13 cellular contexts compared by ENCODE assay signal in genomic region chr15:71596672-71597071, GRCh38.
DNase-seq lines count a peak whose midpoint lies in the region; ATAC-seq and TF ChIP-seq lines count a peak whose summit lies in the region.
"Had no signal": no experiment of that assay in that cellular context is flagged by ENCODE, and none has a peak within 500 bp of the region (broad histone marks: within the 10 kb centered on the region; RNA-seq: fewer than 3 reads in every experiment).

No MANE protein-coding gene starts in this region.

- H3K27ac ChIP-seq in heart right ventricle (peak overlapping the region; percentile 39 to 84 (median 68)), rectal smooth muscle tissue (ENCODE audit: low read depth, low read length) (peak overlapping the region; percentile 15)
- H3K27ac ChIP-seq: HL-60 had no signal

- H3K4me3 ChIP-seq in Caco-2 (ENCODE audit: low read depth, low read length) (no peak overlapping the region), astrocyte of the cerebellum (ENCODE audit: low read depth, low read length) (no peak overlapping the region), heart right ventricle (no peak overlapping the region), rectal smooth muscle tissue (ENCODE audit: low read length) (no peak overlapping the region)
- H3K4me3 ChIP-seq: mucosa of descending colon had no signal

- in situ Hi-C loops in astrocyte of the cerebellum (cut with HindIII; ENCODE audit: low sequenced_read_pairs): loop anchor here (5.0 kb wide), 1 partner anchor 56 kb away; no protein-coding TSS in a partner anchor

- H3K27me3 Mint-ChIP-seq in Caco-2 (ENCODE audit: insufficient read depth, unreplicated experiment): no peaks in the 10 kb centered on the region
- H3K27me3 Mint-ChIP-seq: brain had no signal

- H3K4me1 ChIP-seq in Caco-2 (peaks cover 31% of the 10 kb centered on the region), heart right ventricle (peaks cover 2 to 67% (median 43%) of the 10 kb centered on the region in 9 donors), rectal smooth muscle tissue (ENCODE audit: control insufficient read depth, insufficient read depth, low read length) (peaks cover 19% of the 10 kb centered on the region)

- peaks cover 18% of the 10 kb centered on the region for H3K4me1 Mint-ChIP-seq in Caco-2 (ENCODE audit: low read depth, unreplicated experiment)
- H3K4me1 Mint-ChIP-seq: B cell had no signal

- CTCF ChIA-PET in Caco-2 (lab: Charles Lee): interaction anchor here (0.7 kb wide), 1 partner anchor 686 kb away, joined by 3 read pairs; no protein-coding TSS in a partner anchor

- H3K9ac ChIP-seq in rectal smooth muscle tissue (ENCODE audit: low read length): no peak overlapping the region

- H3K27ac Mint-ChIP-seq in Caco-2 (ENCODE audit: unreplicated experiment): peak overlapping the region; percentile 26
- H3K27ac Mint-ChIP-seq: B cell had no signal

- H3K27me3 ChIP-seq in Caco-2 (replicated peaks; ENCODE audit: control insufficient read depth, insufficient read depth, low read length) (no peaks in the 10 kb centered on the region), heart right ventricle (no peaks in the 10 kb centered on the region), rectal smooth muscle tissue (ENCODE audit: control insufficient read depth, insufficient read depth, low read length) (no peaks in the 10 kb centered on the region)

- ATAC-seq in heart right ventricle: peak; percentile 75 to 92 (median 86)
- ATAC-seq: mucosa of descending colon had no signal

- no peaks in the 10 kb centered on the region for H3K9me3 Mint-ChIP-seq in Caco-2 (ENCODE audit: unreplicated experiment)

- no peaks in the 10 kb centered on the region for H3K36me3 Mint-ChIP-seq in Caco-2 (ENCODE audit: insufficient read depth, unreplicated experiment)
- H3K36me3 Mint-ChIP-seq: brain had no signal

- H3K36me3 ChIP-seq in Caco-2 (ENCODE audit: control insufficient read depth, insufficient read depth, low read length) (no peaks in the 10 kb centered on the region), heart right ventricle (no peaks in the 10 kb centered on the region), rectal smooth muscle tissue (ENCODE audit: control insufficient read depth, insufficient read depth, low read length) (no peaks in the 10 kb centered on the region)

- H3K9me3 ChIP-seq in Caco-2 (no peaks in the 10 kb centered on the region), heart right ventricle (no peaks in the 10 kb centered on the region)
- H3K9me3 ChIP-seq: mucosa of descending colon had no signal

- POLR2A ChIA-PET in Caco-2 (lab: Charles Lee): no interaction called here

- intact Hi-C loops in Caco-2 (cut with micrococcal nuclease; ENCODE audit: unreplicated experiment): no loop called here
- intact Hi-C loops in heart right ventricle (cut with DNase I): no loop called here

- WGBS in heart right ventricle, 2 donors: 18 to 35% methylated on average over 4 of the region's 4 CpGs

- DNase-seq in Caco-2 (no peak), astrocyte of the cerebellum (ENCODE audit: low read depth) (peak; percentile 78), heart right ventricle (peak; percentile 37 to 68), iPS-NIHi11 (ENCODE audit: low spot score) (no peak), NCI-H1105 treated with DMSO at 0.1 percent for 48 hours (lab: John Stamatoyannopoulos, UW) (no peak), inferior parietal cortex (ENCODE audit: extremely low spot score) (no peak)
- DNase-seq in activated CD4-positive, alpha-beta T cell treated with anti-CD3 and anti-CD28 coated beads for 48 hours: no peak
- DNase-seq: NCI-H1417 treated with DMSO at 0.1 percent for 48 hours had no signal

- no peak overlapping the region for H3K4me3 Mint-ChIP-seq in Caco-2 (ENCODE audit: unreplicated experiment)
- H3K4me3 Mint-ChIP-seq: B cell, brain had no signal

- no peak for TF ChIP-seq CTCF in Caco-2 (IDR thresholded peaks at IDR 0.05; ENCODE audit: insufficient read depth in 1 of 2, low read depth in 1 of 2, low read length in 1 of 2, severe bottlenecking in 1 of 2, unreplicated experiment in 1 of 2)
- TF ChIP-seq CTCF in astrocyte of the cerebellum (IDR thresholded peaks at IDR 0.05; ENCODE audit: low read depth, low read length, missing control alignments): no peak
- TF ChIP-seq CTCF in heart right ventricle (IDR thresholded peaks at IDR 0.05): peak in 1 of 9 donors; percentile 36

- BruUV-seq in Caco-2 (replicated peaks; lab: Mats Ljungman, UMichigan): no TSS peak

Comparison
In these comparisons a context has a peak if more than half of its experiments do, and no peak if none do; other contexts are left out.
1. DNase-seq: peak in astrocyte of the cerebellum (single experiment) and heart right ventricle (2 of 2); none in Caco-2 (0 of 2), iPS-NIHi11 (single experiment), NCI-H1105 treated with DMSO at 0.1 percent for 48 hours (single experiment), inferior parietal cortex (single experiment) and activated CD4-positive, alpha-beta T cell treated with anti-CD3 and anti-CD28 coated beads for 48 hours (single experiment).